18 cellular contexts compared by ENCODE assay signal in the genomic region with DNA sequence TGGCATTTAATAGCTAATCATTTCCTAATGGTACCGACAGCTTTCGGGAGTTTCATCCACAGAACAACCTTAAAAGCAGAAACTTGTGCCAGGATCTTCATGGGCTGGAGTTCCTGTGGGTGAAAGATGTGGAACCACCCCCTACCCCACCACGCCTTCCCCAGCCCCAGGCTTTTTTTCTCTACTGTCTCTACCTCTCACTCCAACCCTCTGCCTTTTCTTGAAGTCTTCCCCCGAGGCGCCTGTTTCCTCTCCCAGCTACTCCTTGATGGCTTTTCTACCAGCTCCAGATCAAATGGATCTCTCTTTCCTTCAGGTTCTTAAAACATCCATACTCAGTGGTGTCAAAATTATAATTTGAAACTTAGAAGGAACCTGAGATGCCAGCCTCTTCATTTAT.
DNase-seq lines count a peak whose midpoint lies in the region; ATAC-seq, FAIRE-seq and TF ChIP-seq lines count a peak whose summit lies in the region.
"Had no signal": no experiment of that assay in that cellular context is flagged by ENCODE, and none has a peak within 500 bp of the region (broad histone marks: within the 10 kb centered on the region; RNA-seq: fewer than 3 reads in every experiment).

No MANE protein-coding gene starts in this region.

- peak overlapping the region in 1 of 2 experiments; percentile 27; a peak in 1 of 4 replicates for H3K4me2 ChIP-seq in H1 (ENCODE audit: insufficient read depth in 1 of 2, low read depth in 2 of 2, low read length in 2 of 2)

- H3K23ac ChIP-seq in H1 (ENCODE audit: insufficient read length): no peak overlapping the region

- no peak for TF ChIP-seq EP300 in H1 (IDR thresholded peaks at IDR 0.05; ENCODE audit: borderline replicate concordance in 1 of 2, low read depth in 2 of 2, low read length in 2 of 2)
- TF ChIP-seq EP300 in ovary (IDR thresholded peaks at IDR 0.05): no peak

- no peak overlapping the region for H2AK5ac ChIP-seq in H1 (ENCODE audit: low read depth, low read length)

- H3K18ac ChIP-seq in H1 (ENCODE audit: extremely low read depth, low read length): no peak overlapping the region

- DNase-seq in WTC11 (ENCODE audit: low spot score) (no peak), H1 (ENCODE audit: low read depth in 1 of 2, low spot score in 2 of 2) (no peak), ovary (no peak), type B pancreatic cell (ENCODE audit: extremely low spot score, unreplicated experiment) (no peak), osteocyte (ENCODE audit: extremely low spot score, unreplicated experiment) (no peak)
- no peak for DNase-seq in CD8-positive, alpha-beta memory T cell
- DNase-seq: activated CD4-positive, alpha-beta T cell treated with anti-CD3 and anti-CD28 coated beads, Interleukin-2, amount 50 U/mL, for 4 hours; AML-193; aorta; naive thymus-derived CD8-positive, alpha-beta T cell; NCI-H146; NCI-H748 treated with DMSO at 0.1 percent for 48 hours; OCI-M1; SHP77 treated with DMSO at 0.1 percent for 48 hours; T-helper 17 cell; WERI-Rb-1 had no signal

- no peak overlapping the region for H2BK120ac ChIP-seq in H1 (replicated peaks; ENCODE audit: low read depth, low read length)

- H3K27me3 ChIP-seq in H1 (replicated peaks in 1 of 4; ENCODE audit: control insufficient read depth in 3 of 4, extremely low read depth in 1 of 4, insufficient read depth in 3 of 4, low read length in 3 of 4) (no peaks in the 10 kb centered on the region), ovary (no peaks in the 10 kb centered on the region)
- H3K27me3 ChIP-seq in CD8-positive, alpha-beta memory T cell (ENCODE audit: insufficient read depth, low read length, poor library complexity, severe bottlenecking): peaks cover 8% of the 10 kb centered on the region

- no peak overlapping the region for H2BK5ac ChIP-seq in H1 (ENCODE audit: low read depth, low read length)

- H3K4me1 Mint-ChIP-seq in WTC11: peaks cover 43% of the 10 kb centered on the region
- H3K4me1 Mint-ChIP-seq in type B pancreatic cell (ENCODE audit: unreplicated experiment): peaks cover 32% of the 10 kb centered on the region
- H3K4me1 Mint-ChIP-seq in activated T-helper 17 cell treated with anti-CD3 and anti-CD28 coated beads, Interleukin-2, amount 50 U/mL, for 72 hours: peaks cover 5% of the 10 kb centered on the region
- peaks cover 40% of the 10 kb centered on the region for H3K4me1 Mint-ChIP-seq in osteocyte (ENCODE audit: unreplicated experiment)
- H3K4me1 Mint-ChIP-seq in CD8-positive, alpha-beta memory T cell: no peaks in the 10 kb centered on the region
- H3K4me1 Mint-ChIP-seq: T-helper 17 cell had no signal

- H3K4me3 ChIP-seq in H1 (ENCODE audit: extremely low read depth in 1 of 4, insufficient read depth in 2 of 4, low read depth in 3 of 4, low read length in 4 of 4) (no peak overlapping the region), ovary (no peak overlapping the region)
- no peak overlapping the region for H3K4me3 ChIP-seq in CD8-positive, alpha-beta memory T cell (ENCODE audit: low read length)

- CTCF ChIA-PET in WTC11 (lab: Charles Lee) (interaction anchor here (0.6 kb wide), 1 partner anchor 872 kb away, joined by 4 read pairs; no protein-coding TSS in a partner anchor), H1 (lab: Charles Lee; ENCODE audit: partially characterized antibody) (interaction anchor here (0.8 to 0.9 kb wide), 2 partner anchors 9 to 234 kb away, joined by 3 read pairs; no protein-coding TSS in a partner anchor)
- CTCF ChIA-PET in CD8-positive, alpha-beta memory T cell (lab: Charles Lee): no interaction called here

- H3K56ac ChIP-seq in H1 (replicated peaks; ENCODE audit: insufficient read length, low read depth, low read length): no peak overlapping the region

- H3K36me3 ChIP-seq in H1 (ENCODE audit: control insufficient read depth in 2 of 4, insufficient read depth in 4 of 4, low read length in 3 of 4) (no peaks in the 10 kb centered on the region), ovary (no peaks in the 10 kb centered on the region)
- H3K36me3 ChIP-seq in CD8-positive, alpha-beta memory T cell (ENCODE audit: insufficient read depth, low read length): no peaks in the 10 kb centered on the region
- H3K36me3 ChIP-seq: WERI-Rb-1 had no signal

- no peak overlapping the region for H4K5ac ChIP-seq in H1 (ENCODE audit: insufficient read length, low read depth, low read length)

- H3K4me3 Mint-ChIP-seq in WTC11: no peak overlapping the region
- H3K4me3 Mint-ChIP-seq in type B pancreatic cell: no peak overlapping the region
- no peak overlapping the region for H3K4me3 Mint-ChIP-seq in activated T-helper 17 cell treated with anti-CD3 and anti-CD28 coated beads, Interleukin-2, amount 50 U/mL, for 72 hours
- no peak overlapping the region for H3K4me3 Mint-ChIP-seq in osteocyte (ENCODE audit: unreplicated experiment)
- H3K4me3 Mint-ChIP-seq in CD8-positive, alpha-beta memory T cell: no peak overlapping the region
- H3K4me3 Mint-ChIP-seq: naive thymus-derived CD8-positive, alpha-beta T cell; T-helper 17 cell had no signal

- H3K27ac Mint-ChIP-seq in WTC11 (peak overlapping the region; percentile 50; the same call in 1 of the 2 replicates), type B pancreatic cell (peak overlapping the region; percentile 10), osteocyte (ENCODE audit: unreplicated experiment) (no peak overlapping the region)
- no peak overlapping the region for H3K27ac Mint-ChIP-seq in activated T-helper 17 cell treated with anti-CD3 and anti-CD28 coated beads, Interleukin-2, amount 50 U/mL, for 72 hours
- peak overlapping the region in 1 of 8 donors; percentile 8 for H3K27ac Mint-ChIP-seq in CD8-positive, alpha-beta memory T cell
- H3K27ac Mint-ChIP-seq: naive thymus-derived CD8-positive, alpha-beta T cell; T-helper 17 cell had no signal

- TF ChIP-seq POLR2A in H1 (IDR thresholded peaks at IDR 0.05; ENCODE audit: control extremely low read depth in 1 of 2, low read depth in 2 of 2, low read length in 2 of 2): no peak
- TF ChIP-seq POLR2A in ovary (IDR thresholded peaks at IDR 0.05): no peak

- H3K27me3 Mint-ChIP-seq in WTC11 (ENCODE audit: low read depth): no peaks in the 10 kb centered on the region
- no peaks in the 10 kb centered on the region for H3K27me3 Mint-ChIP-seq in type B pancreatic cell
- H3K27me3 Mint-ChIP-seq in activated T-helper 17 cell treated with anti-CD3 and anti-CD28 coated beads, Interleukin-2, amount 50 U/mL, for 72 hours: peaks cover 56% of the 10 kb centered on the region
- H3K27me3 Mint-ChIP-seq in osteocyte (ENCODE audit: unreplicated experiment): no peaks in the 10 kb centered on the region
- peaks cover 11 to 62% of the 10 kb centered on the region in 2 donors for H3K27me3 Mint-ChIP-seq in CD8-positive, alpha-beta memory T cell

- H3K36me3 Mint-ChIP-seq in WTC11 (no peaks in the 10 kb centered on the region), type B pancreatic cell (no peaks in the 10 kb centered on the region), osteocyte (ENCODE audit: unreplicated experiment) (no peaks in the 10 kb centered on the region)
- H3K36me3 Mint-ChIP-seq in activated T-helper 17 cell treated with anti-CD3 and anti-CD28 coated beads, Interleukin-2, amount 50 U/mL, for 72 hours (ENCODE audit: low read depth): no peaks in the 10 kb centered on the region
- H3K36me3 Mint-ChIP-seq in CD8-positive, alpha-beta memory T cell: no peaks in the 10 kb centered on the region
- H3K36me3 Mint-ChIP-seq: naive thymus-derived CD8-positive, alpha-beta T cell had no signal

- H3K9me3 Mint-ChIP-seq in WTC11 (peaks cover 9% of the 10 kb centered on the region), type B pancreatic cell (peaks cover 4% of the 10 kb centered on the region), osteocyte (ENCODE audit: unreplicated experiment) (no peaks in the 10 kb centered on the region)
- no peaks in the 10 kb centered on the region for H3K9me3 Mint-ChIP-seq in activated T-helper 17 cell treated with anti-CD3 and anti-CD28 coated beads, Interleukin-2, amount 50 U/mL, for 72 hours
- no peaks in the 10 kb centered on the region for H3K9me3 Mint-ChIP-seq in CD8-positive, alpha-beta memory T cell

- no peaks in the 10 kb centered on the region for H3K79me2 ChIP-seq in H1 (ENCODE audit: control insufficient read depth in 1 of 2, insufficient read depth in 2 of 2, low read length in 2 of 2)

- H3K4me1 ChIP-seq in H1 (replicated peaks in 1 of 4; ENCODE audit: control insufficient read depth in 3 of 4, insufficient read depth in 4 of 4, low read length in 3 of 4): peaks cover 4 to 22% (median 14%) of the 10 kb centered on the region in 4 experiments; a peak in 6 of 7 replicates
- H3K4me1 ChIP-seq in ovary (ENCODE audit: insufficient read depth): peaks cover 7% of the 10 kb centered on the region
- H3K4me1 ChIP-seq in CD8-positive, alpha-beta memory T cell (ENCODE audit: insufficient read depth, low read length): no peaks in the 10 kb centered on the region

- no peak overlapping the region for H2BK20ac ChIP-seq in H1 (ENCODE audit: low read length)

- ATAC-seq in WTC11: peak; percentile 33
- no peak for ATAC-seq in activated T-helper 17 cell treated with anti-CD3 and anti-CD28 coated beads, Interleukin-2, amount 50 U/mL, for 72 hours (replicated peaks)
- ATAC-seq: naive thymus-derived CD8-positive, alpha-beta T cell; T-helper 17 cell had no signal

- H2BK12ac ChIP-seq in H1 (ENCODE audit: low read depth, low read length): no peak overlapping the region

- no peaks in the 10 kb centered on the region for H3K79me1 ChIP-seq in H1 (ENCODE audit: low read depth, low read length)

- no peak overlapping the region for H3K14ac ChIP-seq in H1 (ENCODE audit: insufficient read length)

- no peaks in the 10 kb centered on the region for H3K9me3 ChIP-seq in H1 (ENCODE audit: insufficient read depth in 2 of 2, low read depth in 1 of 2, low read length in 1 of 2)
- H3K9me3 ChIP-seq in ovary: no peaks in the 10 kb centered on the region
- no peaks in the 10 kb centered on the region for H3K9me3 ChIP-seq in CD8-positive, alpha-beta memory T cell (ENCODE audit: low read length)

- no peak overlapping the region for H2BK15ac ChIP-seq in H1 (ENCODE audit: low read length)

- no peak overlapping the region for H4K8ac ChIP-seq in H1 (ENCODE audit: extremely low read depth, insufficient read depth, low read length)

- H3K23me2 ChIP-seq in H1 (ENCODE audit: low read depth, low read length): no peaks in the 10 kb centered on the region

- no peak overlapping the region for H3K9ac ChIP-seq in H1 (replicated peaks in 1 of 4; ENCODE audit: extremely low read depth in 1 of 4, low read depth in 3 of 4, low read length in 3 of 4)

- no peak overlapping the region for H3K27ac ChIP-seq in H1 (ENCODE audit: low read depth, low read length)
- H3K27ac ChIP-seq in ovary: peak overlapping the region; percentile 4 to 71
- H3K27ac ChIP-seq in CD8-positive, alpha-beta memory T cell (ENCODE audit: low read depth, low read length): no peak overlapping the region
- H3K27ac ChIP-seq: WERI-Rb-1 had no signal

- H3K4ac ChIP-seq in H1 (replicated peaks; ENCODE audit: insufficient read length, low read depth, low read length): no peak overlapping the region

- H4K91ac ChIP-seq in H1 (replicated peaks; ENCODE audit: insufficient read length, low read length): no peak overlapping the region

- 87% methylated on average over 5 of the region's 5 CpGs; no CpG with 5 or more reads in 1 of the 2 experiments for WGBS in H1 (ENCODE audit: extremely low coverage in 1 of 2, insufficient coverage in 1 of 2, insufficient read length in 1 of 2, insufficient replicate concordance in 2 of 2, low coverage in 1 of 2, low lambda C conversion rate in 2 of 2, missing lambda C conversion rate in 1 of 2), 2 experiments
- 79 to 82% (median 82%) methylated on average over 5 of the region's 5 CpGs for WGBS in ovary, 3 donors

- TF ChIP-seq CTCF in WTC11 (IDR thresholded peaks at IDR 0.05) (no peak), H1 (IDR thresholded peaks at IDR 0.05; ENCODE audit: control extremely low read depth in 1 of 3, insufficient read depth in 1 of 3, low read depth in 1 of 3, low read length in 3 of 3) (no peak), ovary (IDR thresholded peaks at IDR 0.05) (no peak), type B pancreatic cell (conservative IDR thresholded peaks at IDR 0.05) (no peak), osteocyte (IDR thresholded peaks at IDR 0.05) (no peak)

- intact Hi-C loops in ovary (cut with DNase I): no loop called here

- H2AFZ ChIP-seq in H1 (ENCODE audit: low read length): peak overlapping the region; percentile 35; the same call in 1 of the 2 replicates

- POLR2A ChIA-PET in WTC11 (lab: Charles Lee): no interaction called here
- POLR2A ChIA-PET in H1 (lab: Charles Lee; ENCODE audit: partially characterized antibody): no interaction called here
- POLR2A ChIA-PET in CD8-positive, alpha-beta memory T cell (lab: Charles Lee): no interaction called here

- H4K20me1 ChIP-seq in H1 (replicated peaks in 1 of 2; ENCODE audit: control insufficient read depth in 1 of 2, insufficient read depth in 2 of 2, low read length in 2 of 2): no peaks in the 10 kb centered on the region

- no peak for FAIRE-seq in H1 (lab: Jason Lieb, UNC)
- FAIRE-seq: endometrium had no signal

- no peak for TF ChIP-seq RAD21 in H1 (IDR thresholded peaks at IDR 0.05 in 1 of 2, conservative IDR thresholded peaks at IDR 0.05 in 1 of 2; ENCODE audit: low read depth in 2 of 2, low read length in 2 of 2)

Comparison
In these comparisons a context has a peak if more than half of its experiments do, and no peak if none do; other contexts are left out.
1. H3K27ac Mint-ChIP-seq: peak in WTC11 (single experiment) and type B pancreatic cell (single experiment); none in activated T-helper 17 cell treated with anti-CD3 and anti-CD28 coated beads, Interleukin-2, amount 50 U/mL, for 72 hours (single experiment) and osteocyte (single experiment).
2. H3K27ac ChIP-seq: peak in ovary (2 of 2); none in H1 (single experiment) and CD8-positive, alpha-beta memory T cell (single experiment).